Comparison of ENCODE assay signal across 1 cellular context in the genomic region with DNA sequence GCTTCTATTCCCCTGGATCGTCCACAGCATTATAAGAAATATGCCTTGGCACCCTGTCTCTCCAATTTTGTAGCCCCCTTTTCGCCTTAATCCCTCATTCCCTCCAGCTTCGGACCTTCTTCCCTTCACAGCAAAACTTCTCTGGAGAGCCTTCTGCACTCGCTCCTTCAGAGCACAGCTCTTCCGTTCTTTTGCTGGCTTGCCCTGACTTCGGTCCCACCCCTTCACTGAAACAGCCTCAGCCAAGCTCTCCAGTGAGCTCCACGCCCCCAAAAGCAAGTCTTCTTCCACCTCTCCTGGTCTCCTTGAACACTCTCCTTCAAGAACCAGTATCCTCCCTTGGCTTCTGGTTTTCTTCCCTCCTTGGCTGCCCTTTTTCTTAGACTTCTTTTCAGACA.
TF ChIP-seq lines count a peak whose summit lies in the region.

No MANE protein-coding gene starts in this region.

TF ChIP-seq in H1, 55 proteins besides CTCF, POLR2A, EP300 and RAD21 (continued from another document):
- TF ChIP-seq CHD7 (IDR thresholded peaks at IDR 0.05; ENCODE audit: insufficient replicate concordance, low read length) (no peak), RBBP5 (IDR thresholded peaks at IDR 0.05; ENCODE audit: borderline replicate concordance, low read depth, low read length) (no peak), NRF1 (IDR thresholded peaks at IDR 0.05; ENCODE audit: low read depth, low read length) (no peak), TAF7 (optimal IDR thresholded peaks at IDR 0.05; ENCODE audit: borderline replicate concordance, low read depth, low read length) (no peak)
